In the genomic region with DNA sequence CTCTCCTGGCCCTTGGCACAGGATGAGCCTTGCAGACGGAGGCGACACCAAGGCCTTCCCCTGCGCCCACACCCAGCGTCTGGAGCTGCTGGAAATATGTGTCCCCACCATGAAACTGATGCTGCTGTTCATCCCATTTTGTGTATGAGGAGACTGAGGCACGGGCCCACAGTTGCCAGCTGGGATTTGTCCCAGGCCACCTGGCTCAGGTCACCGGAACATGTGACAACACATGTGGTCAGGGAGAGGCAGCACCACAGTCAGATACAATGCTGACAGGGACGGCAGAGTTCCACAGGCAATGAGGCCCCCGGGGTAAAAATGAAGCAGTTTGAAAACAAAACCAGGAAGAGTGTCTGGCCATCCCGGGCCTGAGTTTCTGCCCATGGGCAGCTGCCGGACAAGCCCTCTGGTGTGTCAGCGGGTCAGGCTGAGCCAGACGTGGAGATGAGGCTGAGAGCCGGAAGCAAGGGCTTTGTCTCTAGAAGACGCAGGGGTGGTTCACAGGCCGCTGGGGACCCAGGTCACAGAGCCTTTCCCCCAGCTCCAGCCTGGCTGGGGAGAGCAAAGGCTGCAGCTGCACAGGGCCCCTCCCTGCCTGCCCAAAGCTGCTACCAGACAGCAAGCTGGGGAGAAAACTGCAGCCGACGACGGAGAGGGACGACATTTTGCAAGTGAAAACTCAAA, we compare ENCODE assay signal across 13 cellular contexts.
DNase-seq lines count a peak whose midpoint lies in the region; ATAC-seq and TF ChIP-seq lines count a peak whose summit lies in the region.
"Had no signal": no experiment of that assay in that cellular context is flagged by ENCODE, and none has a peak within 500 bp of the region (broad histone marks: within the 10 kb centered on the region; RNA-seq: fewer than 3 reads in every experiment).

No MANE protein-coding gene starts in this region.

- peak overlapping the region; percentile 71 for H2AFZ ChIP-seq in neuron (ENCODE audit: low read depth, low read length)

- H3K27ac ChIP-seq in uterus, result peak overlapping the region; percentile 80 to 87

- no peak for TF ChIP-seq CTCF in uterus (IDR thresholded peaks at IDR 0.05)

- DNase-seq in activated gamma-delta T cell treated with Interleukin-2 at 50 U/mL for 16 hours, result peak; percentile 1
- no peak for DNase-seq in activated gamma-delta T cell (lab: John Stamatoyannopoulos, UW)
- DNase-seq in Right ventricle myocardium inferior (ENCODE audit: missing footprints), result peak; percentile 65
- DNase-seq in uterus, result peak; percentile 16 to 20
- DNase-seq in stimulated activated CD4-positive, alpha-beta T cell treated with anti-CD3 and anti-CD28 coated beads, Interleukin-4, amount 100 ng/mL, for 1 hour, result no peak
- no peak for DNase-seq in NCI-H748 (lab: John Stamatoyannopoulos, UW; ENCODE audit: unreplicated experiment)
- DNase-seq in NCI-H1436 treated with DMSO at 0.1 percent for 48 hours (lab: John Stamatoyannopoulos, UW), result no peak
- DNase-seq: activated CD4-positive, CD25-positive, alpha-beta regulatory T cell; effector memory CD8-positive, alpha-beta T cell; MV-4-11; NCI-H510A treated with DMSO at 0.1 percent for 48 hours; stimulated activated naive CD4-positive, alpha-beta T cell treated with Interleukin-2 at 50 U/mL for 16 hours had no signal

- no peaks in the 10 kb centered on the region for H3K36me3 ChIP-seq in neuron (ENCODE audit: insufficient read depth, low read length)
- no peaks in the 10 kb centered on the region for H3K36me3 ChIP-seq in uterus

- intact Hi-C loops in Right ventricle myocardium inferior (cut with DNase I), result no loop called here
- intact Hi-C loops in uterus (cut with DNase I; ENCODE audit: low total_unique reads), result no loop called here

- TF ChIP-seq POLR2A in uterus (IDR thresholded peaks at IDR 0.05), result no peak

- H3K4me3 ChIP-seq in neuron (ENCODE audit: low read length), result no peak overlapping the region
- H3K4me3 ChIP-seq in uterus, result no peak overlapping the region

- no peak for ATAC-seq in Right ventricle myocardium inferior
- ATAC-seq: effector memory CD8-positive, alpha-beta T cell had no signal

- peaks cover 4% of the 10 kb centered on the region for H3K27me3 ChIP-seq in neuron (ENCODE audit: insufficient read depth, low read length)
- H3K27me3 ChIP-seq in uterus, result no peaks in the 10 kb centered on the region

- H3K9me3 ChIP-seq in neuron (ENCODE audit: low read length) (no peaks in the 10 kb centered on the region), uterus (no peaks in the 10 kb centered on the region)

- peaks cover 30% of the 10 kb centered on the region for H3K4me1 ChIP-seq in neuron (ENCODE audit: insufficient read depth, low read length)
- peaks cover 7 to 15% of the 10 kb centered on the region in 2 donors for H3K4me1 ChIP-seq in uterus

Comparison
In these comparisons a context has a peak if more than half of its experiments do, and no peak if none do; other contexts are left out.
1. DNase-seq: peak in activated gamma-delta T cell treated with Interleukin-2 at 50 U/mL for 16 hours (single experiment), Right ventricle myocardium inferior (single experiment) and uterus (2 of 2); none in activated gamma-delta T cell (single experiment), stimulated activated CD4-positive, alpha-beta T cell treated with anti-CD3 and anti-CD28 coated beads, Interleukin-4, amount 100 ng/mL, for 1 hour (single experiment), NCI-H748 (single experiment) and NCI-H1436 treated with DMSO at 0.1 percent for 48 hours (single experiment).